Comparison of ENCODE assay signal across 2 cellular contexts in the genomic region with DNA sequence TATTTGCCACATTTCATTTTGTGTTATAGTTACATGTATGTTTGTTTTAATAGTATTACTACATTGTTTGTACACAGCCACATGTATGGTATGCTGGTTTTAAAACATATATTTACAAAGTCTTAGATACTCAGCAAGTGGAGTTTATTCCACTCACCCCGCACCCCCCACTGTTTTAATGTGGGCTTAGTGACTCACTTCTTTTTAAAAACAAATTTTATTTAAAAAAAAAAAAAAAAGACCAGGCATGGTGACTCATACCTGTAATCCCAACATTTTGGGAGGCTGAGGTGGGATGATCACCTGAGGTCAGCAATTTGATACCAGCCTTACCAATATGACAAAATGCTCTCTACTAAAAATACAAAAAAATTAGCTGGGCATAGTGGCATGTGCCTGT.
A peak's percentile ranks its signal among the peaks of the same experiment; 100 is the strongest.
TF ChIP-seq lines count a peak whose summit lies in the region.

No MANE protein-coding gene starts in this region.

TF ChIP-seq in HCT116, 20 proteins besides CTCF, POLR2A, EP300 and RAD21:
- TF ChIP-seq SIN3A (IDR thresholded peaks at IDR 0.05; ENCODE audit: low read depth) (no peak), YY1 (IDR thresholded peaks at IDR 0.05; ENCODE audit: extremely low read depth, insufficient replicate concordance, low read depth, low read length) (no peak), ZNF274 (IDR thresholded peaks at IDR 0.05; ENCODE audit: low read depth, low read length) (no peak), CEBPB (IDR thresholded peaks at IDR 0.05; ENCODE audit: low read depth) (no peak), EGR1 (IDR thresholded peaks at IDR 0.05; ENCODE audit: low read depth) (no peak), ELF1 (IDR thresholded peaks at IDR 0.05; ENCODE audit: borderline replicate concordance, low read depth) (no peak)
- TF ChIP-seq, protein P1, sequence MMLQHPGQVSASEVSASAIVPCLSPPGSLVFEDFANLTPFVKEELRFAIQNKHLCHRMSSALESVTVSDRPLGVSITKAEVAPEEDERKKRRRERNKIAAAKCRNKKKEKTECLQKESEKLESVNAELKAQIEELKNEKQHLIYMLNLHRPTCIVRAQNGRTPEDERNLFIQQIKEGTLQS (IDR thresholded peaks at IDR 0.05): no peak
- TF ChIP-seq, protein P2, sequence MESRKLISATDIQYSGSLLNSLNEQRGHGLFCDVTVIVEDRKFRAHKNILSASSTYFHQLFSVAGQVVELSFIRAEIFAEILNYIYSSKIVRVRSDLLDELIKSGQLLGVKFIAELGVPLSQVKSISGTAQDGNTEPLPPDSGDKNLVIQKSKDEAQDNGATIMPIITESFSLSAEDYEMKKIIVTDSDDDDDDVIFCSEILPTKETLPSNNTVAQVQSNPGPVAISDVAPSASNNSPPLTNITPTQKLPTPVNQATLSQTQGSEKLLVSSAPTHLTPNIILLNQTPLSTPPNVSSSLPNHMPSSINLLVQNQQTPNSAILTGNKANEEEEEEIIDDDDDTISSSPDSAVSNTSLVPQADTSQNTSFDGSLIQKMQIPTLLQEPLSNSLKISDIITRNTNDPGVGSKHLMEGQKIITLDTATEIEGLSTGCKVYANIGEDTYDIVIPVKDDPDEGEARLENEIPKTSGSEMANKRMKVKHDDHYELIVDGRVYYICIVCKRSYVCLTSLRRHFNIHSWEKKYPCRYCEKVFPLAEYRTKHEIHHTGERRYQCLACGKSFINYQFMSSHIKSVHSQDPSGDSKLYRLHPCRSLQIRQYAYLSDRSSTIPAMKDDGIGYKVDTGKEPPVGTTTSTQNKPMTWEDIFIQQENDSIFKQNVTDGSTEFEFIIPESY (IDR thresholded peaks at IDR 0.05; ENCODE audit: extremely low read depth, insufficient replicate concordance, low read length): no peak

TF ChIP-seq in H1, 55 proteins besides CTCF, POLR2A, EP300 and RAD21:
- no peak for TF ChIP-seq SIN3A (conservative IDR thresholded peaks at IDR 0.05 in 1 of 2, IDR thresholded peaks at IDR 0.05 in 1 of 2; ENCODE audit: low read depth in 1 of 2, low read length in 2 of 2)
- no peak for TF ChIP-seq KDM5A (IDR thresholded peaks at IDR 0.05; ENCODE audit: low read length)
- TF ChIP-seq JUND (IDR thresholded peaks at IDR 0.05; ENCODE audit: low read length): peak; percentile 50; the same call in 1 of the 2 replicates
- no peak for TF ChIP-seq NANOG (IDR thresholded peaks at IDR 0.05; ENCODE audit: insufficient read depth, low read depth, low read length, poor library complexity, severe bottlenecking)
